In the genomic region with DNA sequence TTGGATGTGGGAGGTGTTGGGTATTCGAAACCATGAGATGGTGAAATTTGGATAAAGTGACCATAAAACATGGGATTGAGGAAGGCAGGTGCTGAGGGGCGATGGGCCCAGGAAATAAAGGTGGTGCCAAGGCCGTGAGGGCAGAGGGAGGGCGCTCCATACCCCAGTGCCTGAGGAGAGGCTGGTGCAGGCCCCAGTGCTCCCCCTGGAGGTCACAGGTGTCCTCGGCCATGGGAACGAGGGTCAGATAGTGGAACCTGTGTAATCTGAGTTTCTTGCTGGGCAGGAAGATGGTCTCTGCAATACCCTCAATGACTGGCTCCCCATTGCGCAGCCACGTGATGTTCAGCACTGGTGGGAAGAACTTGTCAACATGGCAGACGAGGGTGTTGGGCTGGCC, we compare ENCODE assay signal across 1 cellular context.
TF ChIP-seq lines count a peak whose summit lies in the region.

No MANE protein-coding gene starts in this region.

TF ChIP-seq in HepG2, 621 proteins besides CTCF, POLR2A, EP300 and RAD21 (continued from another document):
- TF ChIP-seq MAZ (IDR thresholded peaks at IDR 0.05; ENCODE audit: borderline replicate concordance, low read depth, low read length), result no peak
- no peak for TF ChIP-seq MAZ (CRISPR knock-in tag; IDR thresholded peaks at IDR 0.05; ENCODE audit: low read depth)
- no peak for TF ChIP-seq ZNF10 (CRISPR knock-in tag; IDR thresholded peaks at IDR 0.05; ENCODE audit: borderline replicate concordance, low read depth)
- peak; percentile 30 for TF ChIP-seq SMC3 (IDR thresholded peaks at IDR 0.05; ENCODE audit: low read length)
- no peak for TF ChIP-seq PTBP1 (IDR thresholded peaks at IDR 0.05; ENCODE audit: low read depth, low read length, poor library complexity, severe bottlenecking)
- no peak for TF ChIP-seq SP4 (CRISPR knock-in tag; IDR thresholded peaks at IDR 0.05)
- no peak for TF ChIP-seq ZMYM4 (CRISPR knock-in tag; IDR thresholded peaks at IDR 0.05)
- 0 out of 2 replicates have a peak, but pooled peaks have one; percentile 21 for TF ChIP-seq ZNF350 (CRISPR knock-in tag; IDR thresholded peaks at IDR 0.05; ENCODE audit: borderline replicate concordance, low read depth)
- TF ChIP-seq ZIK1 (CRISPR knock-in tag; IDR thresholded peaks at IDR 0.05; ENCODE audit: borderline replicate concordance, low read depth), result no peak
- no peak for TF ChIP-seq MAFK (conservative IDR thresholded peaks at IDR 0.05 in 1 of 2, IDR thresholded peaks at IDR 0.05 in 1 of 2; ENCODE audit: low read length in 2 of 2)
- no peak for TF ChIP-seq AGO1 (IDR thresholded peaks at IDR 0.05; ENCODE audit: low read depth, low read length, poor library complexity, severe bottlenecking)
- no peak for TF ChIP-seq ZC3H13 (CRISPR knock-in tag; IDR thresholded peaks at IDR 0.05)
- TF ChIP-seq STAT5B (CRISPR knock-in tag; IDR thresholded peaks at IDR 0.05), result no peak
- TF ChIP-seq, protein P1, sequence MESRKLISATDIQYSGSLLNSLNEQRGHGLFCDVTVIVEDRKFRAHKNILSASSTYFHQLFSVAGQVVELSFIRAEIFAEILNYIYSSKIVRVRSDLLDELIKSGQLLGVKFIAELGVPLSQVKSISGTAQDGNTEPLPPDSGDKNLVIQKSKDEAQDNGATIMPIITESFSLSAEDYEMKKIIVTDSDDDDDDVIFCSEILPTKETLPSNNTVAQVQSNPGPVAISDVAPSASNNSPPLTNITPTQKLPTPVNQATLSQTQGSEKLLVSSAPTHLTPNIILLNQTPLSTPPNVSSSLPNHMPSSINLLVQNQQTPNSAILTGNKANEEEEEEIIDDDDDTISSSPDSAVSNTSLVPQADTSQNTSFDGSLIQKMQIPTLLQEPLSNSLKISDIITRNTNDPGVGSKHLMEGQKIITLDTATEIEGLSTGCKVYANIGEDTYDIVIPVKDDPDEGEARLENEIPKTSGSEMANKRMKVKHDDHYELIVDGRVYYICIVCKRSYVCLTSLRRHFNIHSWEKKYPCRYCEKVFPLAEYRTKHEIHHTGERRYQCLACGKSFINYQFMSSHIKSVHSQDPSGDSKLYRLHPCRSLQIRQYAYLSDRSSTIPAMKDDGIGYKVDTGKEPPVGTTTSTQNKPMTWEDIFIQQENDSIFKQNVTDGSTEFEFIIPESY (CRISPR knock-in tag; IDR thresholded peaks at IDR 0.05), result no peak
- TF ChIP-seq ZNF274 (CRISPR knock-in tag; IDR thresholded peaks at IDR 0.05), result no peak
- TF ChIP-seq EZH2 (conservative IDR thresholded peaks at IDR 0.05; ENCODE audit: low read depth, low read length), result no peak
- TF ChIP-seq, protein P2, sequence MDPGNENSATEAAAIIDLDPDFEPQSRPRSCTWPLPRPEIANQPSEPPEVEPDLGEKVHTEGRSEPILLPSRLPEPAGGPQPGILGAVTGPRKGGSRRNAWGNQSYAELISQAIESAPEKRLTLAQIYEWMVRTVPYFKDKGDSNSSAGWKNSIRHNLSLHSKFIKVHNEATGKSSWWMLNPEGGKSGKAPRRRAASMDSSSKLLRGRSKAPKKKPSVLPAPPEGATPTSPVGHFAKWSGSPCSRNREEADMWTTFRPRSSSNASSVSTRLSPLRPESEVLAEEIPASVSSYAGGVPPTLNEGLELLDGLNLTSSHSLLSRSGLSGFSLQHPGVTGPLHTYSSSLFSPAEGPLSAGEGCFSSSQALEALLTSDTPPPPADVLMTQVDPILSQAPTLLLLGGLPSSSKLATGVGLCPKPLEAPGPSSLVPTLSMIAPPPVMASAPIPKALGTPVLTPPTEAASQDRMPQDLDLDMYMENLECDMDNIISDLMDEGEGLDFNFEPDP (CRISPR knock-in tag; conservative IDR thresholded peaks at IDR 0.05), result no peak
- no peak for TF ChIP-seq MBNL3 (CRISPR knock-in tag; conservative IDR thresholded peaks at IDR 0.05)
- no peak for TF ChIP-seq ZNF878 (CRISPR knock-in tag; IDR thresholded peaks at IDR 0.05)
- TF ChIP-seq MATR3 (CRISPR knock-in tag; IDR thresholded peaks at IDR 0.05), result no peak
- TF ChIP-seq JDP2 (CRISPR knock-in tag; IDR thresholded peaks at IDR 0.05; ENCODE audit: borderline replicate concordance), result no peak
- no peak for TF ChIP-seq ZBTB3 (CRISPR knock-in tag; IDR thresholded peaks at IDR 0.05; ENCODE audit: borderline replicate concordance, low read depth)
- TF ChIP-seq STAG1 (CRISPR knock-in tag; IDR thresholded peaks at IDR 0.05), result peak; percentile 37
- TF ChIP-seq KDM1A (CRISPR knock-in tag; IDR thresholded peaks at IDR 0.05), result no peak
- TF ChIP-seq, protein P3, sequence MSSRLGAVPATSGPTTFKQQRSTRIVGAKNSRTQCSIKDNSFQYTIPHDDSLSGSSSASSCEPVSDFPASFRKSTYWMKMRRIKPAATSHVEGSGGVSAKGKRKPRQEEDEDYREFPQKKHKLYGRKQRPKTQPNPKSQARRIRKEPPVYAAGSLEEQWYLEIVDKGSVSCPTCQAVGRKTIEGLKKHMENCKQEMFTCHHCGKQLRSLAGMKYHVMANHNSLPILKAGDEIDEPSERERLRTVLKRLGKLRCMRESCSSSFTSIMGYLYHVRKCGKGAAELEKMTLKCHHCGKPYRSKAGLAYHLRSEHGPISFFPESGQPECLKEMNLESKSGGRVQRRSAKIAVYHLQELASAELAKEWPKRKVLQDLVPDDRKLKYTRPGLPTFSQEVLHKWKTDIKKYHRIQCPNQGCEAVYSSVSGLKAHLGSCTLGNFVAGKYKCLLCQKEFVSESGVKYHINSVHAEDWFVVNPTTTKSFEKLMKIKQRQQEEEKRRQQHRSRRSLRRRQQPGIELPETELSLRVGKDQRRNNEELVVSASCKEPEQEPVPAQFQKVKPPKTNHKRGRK (CRISPR knock-in tag; IDR thresholded peaks at IDR 0.05), result no peak
- no peak for TF ChIP-seq ZNF841 (CRISPR knock-in tag; IDR thresholded peaks at IDR 0.05; ENCODE audit: borderline replicate concordance)
- TF ChIP-seq ZNF501 (CRISPR knock-in tag; IDR thresholded peaks at IDR 0.05), result peak; percentile 32; the same call in 1 of the 2 replicates
- TF ChIP-seq HOXA9 (CRISPR knock-in tag; IDR thresholded peaks at IDR 0.05; ENCODE audit: borderline replicate concordance), result no peak
- TF ChIP-seq, protein P4, sequence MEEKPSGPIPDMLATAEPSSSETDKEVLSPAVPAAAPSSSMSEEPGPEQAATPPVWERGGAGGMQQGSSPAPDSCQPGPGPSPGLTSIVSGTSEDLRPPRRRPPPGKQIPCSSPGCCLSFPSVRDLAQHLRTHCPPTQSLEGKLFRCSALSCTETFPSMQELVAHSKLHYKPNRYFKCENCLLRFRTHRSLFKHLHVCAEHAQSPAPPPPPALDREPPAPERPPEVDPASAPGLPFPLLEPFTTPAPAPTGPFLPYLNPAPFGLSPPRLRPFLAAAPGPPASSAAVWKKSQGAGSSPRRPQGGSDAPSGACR (CRISPR knock-in tag; IDR thresholded peaks at IDR 0.05), result no peak
- TF ChIP-seq ZNF674 (CRISPR knock-in tag; IDR thresholded peaks at IDR 0.05; ENCODE audit: low read depth), result no peak
- 0 out of 2 replicates have a peak, but pooled peaks have one; percentile 31 for TF ChIP-seq ZNF782 (CRISPR knock-in tag; IDR thresholded peaks at IDR 0.05; ENCODE audit: borderline replicate concordance)
- no peak for TF ChIP-seq SP2 (CRISPR knock-in tag; IDR thresholded peaks at IDR 0.05)
- TF ChIP-seq HNRNPL (IDR thresholded peaks at IDR 0.05; ENCODE audit: low read depth, low read length), result peak; percentile 60; the same call in 1 of the 2 replicates
- no peak for TF ChIP-seq ZNF563 (CRISPR knock-in tag; IDR thresholded peaks at IDR 0.05)
- TF ChIP-seq, protein P5, sequence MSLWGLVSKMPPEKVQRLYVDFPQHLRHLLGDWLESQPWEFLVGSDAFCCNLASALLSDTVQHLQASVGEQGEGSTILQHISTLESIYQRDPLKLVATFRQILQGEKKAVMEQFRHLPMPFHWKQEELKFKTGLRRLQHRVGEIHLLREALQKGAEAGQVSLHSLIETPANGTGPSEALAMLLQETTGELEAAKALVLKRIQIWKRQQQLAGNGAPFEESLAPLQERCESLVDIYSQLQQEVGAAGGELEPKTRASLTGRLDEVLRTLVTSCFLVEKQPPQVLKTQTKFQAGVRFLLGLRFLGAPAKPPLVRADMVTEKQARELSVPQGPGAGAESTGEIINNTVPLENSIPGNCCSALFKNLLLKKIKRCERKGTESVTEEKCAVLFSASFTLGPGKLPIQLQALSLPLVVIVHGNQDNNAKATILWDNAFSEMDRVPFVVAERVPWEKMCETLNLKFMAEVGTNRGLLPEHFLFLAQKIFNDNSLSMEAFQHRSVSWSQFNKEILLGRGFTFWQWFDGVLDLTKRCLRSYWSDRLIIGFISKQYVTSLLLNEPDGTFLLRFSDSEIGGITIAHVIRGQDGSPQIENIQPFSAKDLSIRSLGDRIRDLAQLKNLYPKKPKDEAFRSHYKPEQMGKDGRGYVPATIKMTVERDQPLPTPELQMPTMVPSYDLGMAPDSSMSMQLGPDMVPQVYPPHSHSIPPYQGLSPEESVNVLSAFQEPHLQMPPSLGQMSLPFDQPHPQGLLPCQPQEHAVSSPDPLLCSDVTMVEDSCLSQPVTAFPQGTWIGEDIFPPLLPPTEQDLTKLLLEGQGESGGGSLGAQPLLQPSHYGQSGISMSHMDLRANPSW (CRISPR knock-in tag; IDR thresholded peaks at IDR 0.05; ENCODE audit: borderline replicate concordance), result no peak
- no peak for TF ChIP-seq ZNF510 (CRISPR knock-in tag; IDR thresholded peaks at IDR 0.05; ENCODE audit: low read depth)
- no peak for TF ChIP-seq JUN (CRISPR knock-in tag; IDR thresholded peaks at IDR 0.05)
- TF ChIP-seq, protein P6, sequence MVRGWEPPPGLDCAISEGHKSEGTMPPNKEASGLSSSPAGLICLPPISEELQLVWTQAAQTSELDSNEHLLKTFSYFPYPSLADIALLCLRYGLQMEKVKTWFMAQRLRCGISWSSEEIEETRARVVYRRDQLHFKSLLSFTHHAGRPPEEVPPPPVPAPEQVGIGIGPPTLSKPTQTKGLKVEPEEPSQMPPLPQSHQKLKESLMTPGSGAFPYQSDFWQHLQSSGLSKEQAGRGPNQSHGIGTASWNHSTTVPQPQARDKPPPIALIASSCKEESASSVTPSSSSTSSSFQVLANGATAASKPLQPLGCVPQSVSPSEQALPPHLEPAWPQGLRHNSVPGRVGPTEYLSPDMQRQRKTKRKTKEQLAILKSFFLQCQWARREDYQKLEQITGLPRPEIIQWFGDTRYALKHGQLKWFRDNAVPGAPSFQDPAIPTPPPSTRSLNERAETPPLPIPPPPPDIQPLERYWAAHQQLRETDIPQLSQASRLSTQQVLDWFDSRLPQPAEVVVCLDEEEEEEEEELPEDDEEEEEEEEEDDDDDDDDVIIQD (CRISPR knock-in tag; IDR thresholded peaks at IDR 0.05; ENCODE audit: low read depth), result no peak
- TF ChIP-seq KDM2A (CRISPR knock-in tag; IDR thresholded peaks at IDR 0.05; ENCODE audit: borderline replicate concordance, low read depth), result peak; percentile 50; the same call in 1 of the 2 replicates
- TF ChIP-seq, protein P7, sequence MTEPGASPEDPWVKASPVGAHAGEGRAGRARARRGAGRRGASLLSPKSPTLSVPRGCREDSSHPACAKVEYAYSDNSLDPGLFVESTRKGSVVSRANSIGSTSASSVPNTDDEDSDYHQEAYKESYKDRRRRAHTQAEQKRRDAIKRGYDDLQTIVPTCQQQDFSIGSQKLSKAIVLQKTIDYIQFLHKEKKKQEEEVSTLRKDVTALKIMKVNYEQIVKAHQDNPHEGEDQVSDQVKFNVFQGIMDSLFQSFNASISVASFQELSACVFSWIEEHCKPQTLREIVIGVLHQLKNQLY (CRISPR knock-in tag; IDR thresholded peaks at IDR 0.05), result no peak
- no peak for TF ChIP-seq ZNF724P (CRISPR knock-in tag; IDR thresholded peaks at IDR 0.05; ENCODE audit: borderline replicate concordance)
- TF ChIP-seq DNMT1 (CRISPR knock-in tag; IDR thresholded peaks at IDR 0.05), result no peak
- no peak for TF ChIP-seq ZNF569 (CRISPR knock-in tag; IDR thresholded peaks at IDR 0.05; ENCODE audit: borderline replicate concordance)
- no peak for TF ChIP-seq NFRKB (IDR thresholded peaks at IDR 0.05)
- TF ChIP-seq SPEN (CRISPR knock-in tag; IDR thresholded peaks at IDR 0.05; ENCODE audit: low read depth), result no peak
- no peak for TF ChIP-seq CCDC6 (CRISPR knock-in tag; IDR thresholded peaks at IDR 0.05)
- no peak for TF ChIP-seq MTF1 (CRISPR knock-in tag; IDR thresholded peaks at IDR 0.05)
- TF ChIP-seq FOXK1 (CRISPR knock-in tag; IDR thresholded peaks at IDR 0.05; ENCODE audit: borderline replicate concordance, low read depth), result no peak
- TF ChIP-seq ZNF124 (CRISPR knock-in tag; IDR thresholded peaks at IDR 0.05), result no peak
- no peak for TF ChIP-seq ZNF780A (CRISPR knock-in tag; IDR thresholded peaks at IDR 0.05)
- TF ChIP-seq MYNN (CRISPR knock-in tag; IDR thresholded peaks at IDR 0.05; ENCODE audit: low read depth), result no peak
- no peak for TF ChIP-seq ZNF615 (CRISPR knock-in tag; IDR thresholded peaks at IDR 0.05; ENCODE audit: borderline replicate concordance)
